Comparison of ENCODE assay signal across 1 cellular context in the genomic region with DNA sequence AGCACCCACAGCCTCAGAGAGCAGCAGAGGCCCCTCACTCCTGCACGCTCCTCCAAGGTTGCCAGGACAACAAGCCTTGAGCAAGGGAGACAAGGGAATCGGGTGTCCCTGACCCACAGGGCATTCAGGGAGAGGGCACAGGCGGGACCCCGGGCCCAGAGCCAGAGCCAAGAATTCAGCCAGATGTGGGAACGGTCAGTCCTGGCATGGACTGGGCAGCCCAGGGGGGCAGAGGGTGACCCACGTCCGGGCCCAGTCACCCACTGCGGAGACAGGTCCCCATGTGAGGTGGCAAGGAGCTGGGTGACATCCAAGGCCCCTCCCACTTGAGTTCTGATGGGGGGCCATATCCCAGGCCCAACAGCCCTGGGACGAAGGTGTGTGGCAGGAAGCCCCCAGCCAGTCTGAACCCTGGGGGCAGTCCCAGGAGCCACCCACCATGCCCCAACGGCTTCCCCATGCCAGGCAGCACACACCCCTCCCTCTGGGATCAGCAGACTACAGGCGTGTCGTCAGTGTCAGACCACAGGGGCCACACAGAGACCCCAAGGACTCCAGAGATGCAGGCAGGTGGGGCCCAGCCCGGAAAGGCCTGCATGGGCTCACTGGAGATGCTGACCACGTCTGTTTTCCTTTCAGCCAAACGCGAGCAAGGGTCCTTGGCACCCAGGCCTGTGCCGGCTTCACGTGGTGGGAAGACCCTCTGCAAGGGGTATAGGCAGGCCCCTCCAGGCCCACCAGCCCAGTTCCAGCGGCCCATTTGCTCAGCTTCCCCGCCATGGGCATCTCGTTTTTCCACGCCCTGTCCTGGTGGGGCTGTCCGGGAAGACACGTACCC.
TF ChIP-seq lines count a peak whose summit lies in the region.

No MANE protein-coding gene starts in this region.

TF ChIP-seq in H1, 55 proteins besides CTCF, POLR2A, EP300 and RAD21:
- TF ChIP-seq CHD2 (IDR thresholded peaks at IDR 0.05; ENCODE audit: low read length) (no peak), JUN (IDR thresholded peaks at IDR 0.05; ENCODE audit: low read depth, low read length) (no peak), NANOG (IDR thresholded peaks at IDR 0.05; ENCODE audit: insufficient read depth, low read depth, low read length, poor library complexity, severe bottlenecking) (no peak), CREB1 (IDR thresholded peaks at IDR 0.05) (no peak)
- TF ChIP-seq, protein P1, sequence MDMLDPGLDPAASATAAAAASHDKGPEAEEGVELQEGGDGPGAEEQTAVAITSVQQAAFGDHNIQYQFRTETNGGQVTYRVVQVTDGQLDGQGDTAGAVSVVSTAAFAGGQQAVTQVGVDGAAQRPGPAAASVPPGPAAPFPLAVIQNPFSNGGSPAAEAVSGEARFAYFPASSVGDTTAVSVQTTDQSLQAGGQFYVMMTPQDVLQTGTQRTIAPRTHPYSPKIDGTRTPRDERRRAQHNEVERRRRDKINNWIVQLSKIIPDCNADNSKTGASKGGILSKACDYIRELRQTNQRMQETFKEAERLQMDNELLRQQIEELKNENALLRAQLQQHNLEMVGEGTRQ (IDR thresholded peaks at IDR 0.05; ENCODE audit: low read length): no peak
